ENCODE assay signal across 23 cellular contexts in genomic region chr16:83070416-83071199, GRCh38.
"Had no signal": no experiment of that assay in that cellular context is flagged by ENCODE, and none has a peak within 500 bp of the region (broad histone marks: within the 10 kb centered on the region; RNA-seq: fewer than 3 reads in every experiment).

No MANE protein-coding gene starts in this region.

- H3K9me3 ChIP-seq: breast epithelium, mucosa of descending colon, thyroid gland had no signal

- H3K36me3 ChIP-seq: breast epithelium, sigmoid colon, thyroid gland had no signal

- DNase-seq: activated B cell treated with CpG ODN at 0.5 μM for 24 hours; activated CD4-positive, alpha-beta T cell treated with anti-CD3 and anti-CD28 coated beads for 36 hours; activated CD4-positive, alpha-beta T cell treated with anti-CD3 and anti-CD28 coated beads, Interleukin-2, amount 50 U/mL, for 48 hours; activated CD8-positive, alpha-beta memory T cell treated with anti-CD3 and anti-CD28 coated beads, Interleukin-2, amount 50 U/mL, for 48 hours; activated naive CD4-positive, alpha-beta T cell treated with Interleukin-2 at 50 U/mL for 16 hours; activated naive CD8-positive, alpha-beta T cell treated with anti-CD3 and anti-CD28 coated beads for 36 hours; activated T-cell treated with anti-CD3 and anti-CD28 coated beads, Interleukin-2, amount 50 U/mL, for 4 hours; dorsolateral prefrontal cortex; effector memory CD8-positive, alpha-beta T cell; foreskin melanocyte; hippocampal formation; mucosa of descending colon; naive B cell; posterior cingulate gyrus; sigmoid colon; stimulated activated CD4-positive, alpha-beta T cell treated with anti-CD3 and anti-CD28 coated beads, Interleukin-4, amount 100 ng/mL, for 1 hour; stimulated activated naive CD4-positive, alpha-beta T cell; SW 1271; T-helper 17 cell; thyroid gland had no signal

- H3K4me3 ChIP-seq: breast epithelium, dorsolateral prefrontal cortex, mucosa of descending colon, sigmoid colon, thyroid gland had no signal

- H3K4me1 ChIP-seq: breast epithelium, sigmoid colon, thyroid gland had no signal

- FAIRE-seq: colon had no signal

- H3K27ac ChIP-seq: breast epithelium, dorsolateral prefrontal cortex, epithelial cell of prostate, sigmoid colon, thyroid gland had no signal

- H3K27me3 ChIP-seq: breast epithelium, sigmoid colon, thyroid gland had no signal

- ATAC-seq: activated CD4-positive, alpha-beta T cell treated with anti-CD3 and anti-CD28 coated beads for 36 hours; activated T-cell treated with anti-CD3 and anti-CD28 coated beads, Interleukin-2, amount 50 U/mL, for 4 hours; effector memory CD8-positive, alpha-beta T cell; mucosa of descending colon; T-helper 17 cell had no signal
